In genomic region chr9:89312154-89312616, GRCh38 we compare ENCODE assay signal across 8 cellular contexts. TPM values are rescaled to one million over a fixed set of nuclear protein-coding genes. Genes with fewer than 3 reads are reported as not detected.
DNase-seq lines count a peak whose midpoint lies in the region; ATAC-seq, FAIRE-seq and TF ChIP-seq lines count a peak whose summit lies in the region.

No MANE protein-coding gene starts in this region.

- no peaks in the 10 kb centered on the region for H3K9me3 Mint-ChIP-seq in CD4-positive, CD25-positive, alpha-beta regulatory T cell
- H3K9me3 Mint-ChIP-seq in activated naive CD8-positive, alpha-beta T cell treated with anti-CD3 and anti-CD28 coated beads, Interleukin-2, amount 10 ng/mL, durations not matched to agents 7 days and 5 days: no peaks in the 10 kb centered on the region

- peak in 1 of 3 donors; percentile 52 for DNase-seq in CD4-positive, CD25-positive, alpha-beta regulatory T cell
- no peak for DNase-seq in activated naive CD8-positive, alpha-beta T cell treated with anti-CD3 and anti-CD28 coated beads, Interleukin-2, amount 10 ng/mL, durations not matched to agents 7 days and 5 days
- no peak for DNase-seq in left lung
- DNase-seq in GM12892 (ENCODE audit: insufficient read length): no peak
- no peak for DNase-seq in iPS-NIHi11 (ENCODE audit: low spot score)
- DNase-seq in putamen (ENCODE audit: low spot score): no peak

- H3K36me3 Mint-ChIP-seq in CD4-positive, CD25-positive, alpha-beta regulatory T cell: peaks cover 3% of the 10 kb centered on the region
- peaks cover 29% of the 10 kb centered on the region for H3K36me3 Mint-ChIP-seq in activated naive CD8-positive, alpha-beta T cell treated with anti-CD3 and anti-CD28 coated beads, Interleukin-2, amount 10 ng/mL, durations not matched to agents 7 days and 5 days

- TF ChIP-seq POLR2A in GM12892 (IDR thresholded peaks at IDR 0.05; ENCODE audit: low read depth, low read length): no peak

- H3K4me3 Mint-ChIP-seq in CD4-positive, CD25-positive, alpha-beta regulatory T cell: peak overlapping the region; percentile 96 to 98 (median 97)
- H3K4me3 Mint-ChIP-seq in activated naive CD8-positive, alpha-beta T cell treated with anti-CD3 and anti-CD28 coated beads, Interleukin-2, amount 10 ng/mL, durations not matched to agents 7 days and 5 days: peak overlapping the region; percentile 93

- H3K9ac ChIP-seq in HUES6 (ENCODE audit: low read length): peak overlapping the region; percentile 98

- H3K27ac Mint-ChIP-seq in CD4-positive, CD25-positive, alpha-beta regulatory T cell: peak overlapping the region in 2 of 3 donors; percentile 46 to 100
- H3K27ac Mint-ChIP-seq in activated naive CD8-positive, alpha-beta T cell treated with anti-CD3 and anti-CD28 coated beads, Interleukin-2, amount 10 ng/mL, durations not matched to agents 7 days and 5 days: peak overlapping the region; percentile 99

- POLR2A ChIA-PET in activated naive CD8-positive, alpha-beta T cell treated with anti-CD3 and anti-CD28 coated beads, Interleukin-2, amount 10 ng/mL, durations not matched to agents 7 days and 5 days (lab: Charles Lee): interaction anchor here (0.7 to 1.6 kb wide), 3 partner anchors 8 to 185 kb away, joined by 3 to 4 read pairs (median 4); no protein-coding TSS in a partner anchor

- intact Hi-C loops in left lung (cut with DNase I): no loop called here

- no peaks in the 10 kb centered on the region for H3K27me3 ChIP-seq in CD4-positive, CD25-positive, alpha-beta regulatory T cell (ENCODE audit: control insufficient read depth, insufficient read depth, low read length)
- H3K27me3 ChIP-seq in HUES6 (ENCODE audit: control insufficient read depth, insufficient read depth, low read length): no peaks in the 10 kb centered on the region
- H3K27me3 ChIP-seq in left lung: no peaks in the 10 kb centered on the region

- peak overlapping the region; percentile 29 for H3K27ac ChIP-seq in CD4-positive, CD25-positive, alpha-beta regulatory T cell (ENCODE audit: insufficient read depth, low read length, poor library complexity, severe bottlenecking)
- peak overlapping the region; percentile 90; the same call in 1 of the 2 replicates for H3K27ac ChIP-seq in HUES6 (ENCODE audit: low read depth, low read length)
- peak overlapping the region in 1 of 2 donors; percentile 64 for H3K27ac ChIP-seq in left lung

- no peaks in the 10 kb centered on the region for H3K36me3 ChIP-seq in CD4-positive, CD25-positive, alpha-beta regulatory T cell (ENCODE audit: control insufficient read depth, insufficient read depth, low read length)
- H3K36me3 ChIP-seq in HUES6 (ENCODE audit: control insufficient read depth, insufficient read depth, low read length) (peaks cover 42% of the 10 kb centered on the region), left lung (peaks cover 0 to 10% of the 10 kb centered on the region in 2 donors)

- no peak for ATAC-seq in CD4-positive, CD25-positive, alpha-beta regulatory T cell (ENCODE audit: low read depth in 2 of 2)
- ATAC-seq in activated naive CD8-positive, alpha-beta T cell treated with anti-CD3 and anti-CD28 coated beads, Interleukin-2, amount 10 ng/mL, durations not matched to agents 7 days and 5 days (ENCODE audit: low read depth): no peak
- ATAC-seq in left lung (no peak), GM18861 (IDR thresholded peaks at IDR 0.05; ENCODE audit: unreplicated experiment) (no peak)

- H3K4me3 ChIP-seq in CD4-positive, CD25-positive, alpha-beta regulatory T cell (ENCODE audit: low read depth, low read length): peak overlapping the region; percentile 96
- H3K4me3 ChIP-seq in HUES6 (ENCODE audit: low read depth, low read length) (peak overlapping the region; percentile 99), left lung (peak overlapping the region; percentile 76 to 77)

- H3K4me1 Mint-ChIP-seq in CD4-positive, CD25-positive, alpha-beta regulatory T cell: peaks cover 11 to 55% (median 31%) of the 10 kb centered on the region in 4 donors
- peaks cover 40% of the 10 kb centered on the region for H3K4me1 Mint-ChIP-seq in activated naive CD8-positive, alpha-beta T cell treated with anti-CD3 and anti-CD28 coated beads, Interleukin-2, amount 10 ng/mL, durations not matched to agents 7 days and 5 days

- H3K4me1 ChIP-seq in CD4-positive, CD25-positive, alpha-beta regulatory T cell (ENCODE audit: control insufficient read depth, insufficient read depth, low read length, poor library complexity, severe bottlenecking): peaks cover 47% of the 10 kb centered on the region
- H3K4me1 ChIP-seq in HUES6 (ENCODE audit: control insufficient read depth, insufficient read depth, low read length) (peaks cover 19% of the 10 kb centered on the region; the same call in 1 of the 2 replicates), left lung (peaks cover 23 to 46% of the 10 kb centered on the region in 2 donors)

- TF ChIP-seq CTCF in left lung (IDR thresholded peaks at IDR 0.05): no peak

- H3K27me3 Mint-ChIP-seq in CD4-positive, CD25-positive, alpha-beta regulatory T cell: peaks cover 7% of the 10 kb centered on the region
- H3K27me3 Mint-ChIP-seq in activated naive CD8-positive, alpha-beta T cell treated with anti-CD3 and anti-CD28 coated beads, Interleukin-2, amount 10 ng/mL, durations not matched to agents 7 days and 5 days: no peaks in the 10 kb centered on the region

- no peak for FAIRE-seq in GM12892 (lab: Jason Lieb, UNC)

- H3K9me3 ChIP-seq in CD4-positive, CD25-positive, alpha-beta regulatory T cell (ENCODE audit: control insufficient read depth in 2 of 2, low read length in 2 of 2): no peaks in the 10 kb centered on the region
- H3K9me3 ChIP-seq in HUES6 (ENCODE audit: control insufficient read depth, insufficient read depth, low read depth, low read length) (no peaks in the 10 kb centered on the region), left lung (no peaks in the 10 kb centered on the region)

RNA-seq across cellular contexts. Expression of gene CKS2, which starts 1.2 kb away (rescaled TPM):
- total RNA-seq in CD4-positive, CD25-positive, alpha-beta regulatory T cell: 35.2 TPM
- 10 to 100 TPM; 28.6 to 53.0 (median 44.0) TPM for polyA plus RNA-seq in CD4-positive, CD25-positive, alpha-beta regulatory T cell
- total RNA-seq in activated naive CD8-positive, alpha-beta T cell treated with anti-CD3 and anti-CD28 coated beads, Interleukin-2, amount 10 ng/mL, durations not matched to agents 7 days and 5 days: 100 to 1,000 TPM; 114 to 126 TPM
- 100 to 1,000 TPM in 1 of 2 donors, 10 to 100 TPM in 1; 43.1 to 110 TPM for total RNA-seq in left lung
- 339 TPM for polyA plus RNA-seq in GM12892 (2012; ENCODE audit: missing spikeins)

RNA-seq across cellular contexts. Expression of gene SECISBP2, which starts 6.1 kb away (rescaled TPM):
- 129 TPM for total RNA-seq in CD4-positive, CD25-positive, alpha-beta regulatory T cell
- polyA plus RNA-seq in CD4-positive, CD25-positive, alpha-beta regulatory T cell: 10 to 100 TPM; 19.2 to 38.3 (median 24.7) TPM
- 10 to 100 TPM; 56.4 to 59.4 TPM for total RNA-seq in activated naive CD8-positive, alpha-beta T cell treated with anti-CD3 and anti-CD28 coated beads, Interleukin-2, amount 10 ng/mL, durations not matched to agents 7 days and 5 days
- total RNA-seq in left lung: 10 to 100 TPM; 31.4 to 51.0 TPM
- 36.2 TPM for polyA plus RNA-seq in GM12892 (2012; ENCODE audit: missing spikeins)
